32 cellular contexts compared by ENCODE assay signal in genomic region chr11:102491969-102492368, GRCh38. TPM values are rescaled to one million over a fixed set of nuclear protein-coding genes. Genes with fewer than 3 reads are reported as not detected.
"Had no signal": no experiment of that assay in that cellular context is flagged by ENCODE, and none has a peak within 500 bp of the region (broad histone marks: within the 10 kb centered on the region; RNA-seq: fewer than 3 reads in every experiment).

No MANE protein-coding gene starts in this region.

- DNase-seq: activated B cell treated with CpG ODN at 0.5 μM for 24 hours; activated CD4-positive, alpha-beta T cell treated with anti-CD3 and anti-CD28 coated beads, Interleukin-2, amount 10 ng/mL, durations not matched to agents 24 days and 14 days; activated CD4-positive, alpha-beta T cell treated with anti-CD3 and anti-CD28 coated beads, Interleukin-2, amount 50 U/mL, for 4 hours; activated CD4-positive, CD25-positive, alpha-beta regulatory T cell treated with anti-CD3 and anti-CD28 coated beads, Interleukin-2, amount 50 U/mL, for 72 hours; activated CD8-positive, alpha-beta memory T cell treated with anti-CD3 and anti-CD28 coated beads, Interleukin-2, amount 50 U/mL, for 4 hours; activated effector memory CD4-positive, alpha-beta T cell treated with Interleukin-2 at 50 U/mL for 16 hours; activated naive CD4-positive, alpha-beta T cell treated with anti-CD3 and anti-CD28 coated beads, Interleukin-2, amount 50 U/mL, for 16 hours; activated T-cell treated with anti-CD3 and anti-CD28 coated beads for 4 hours; activated T-cell treated with anti-CD3 and anti-CD28 coated beads, Interleukin-2, amount 50 U/mL, for 4 hours; anterior cingulate cortex; caudate nucleus; cerebellar nuclear complex; NCI-H1105; NCI-H1436; NCI-H1694 treated with DMSO at 0.1 percent for 48 hours; NCI-H2029; NCI-H345; NCI-H524 treated with DMSO at 0.1 percent for 48 hours; PC-3; SIG-M5; T-cell; T-helper 17 cell had no signal

- H3K27me3 Mint-ChIP-seq: activated B cell treated with CpG ODN at 0.5 μM for 24 hours had no signal

- H3K4me3 Mint-ChIP-seq: activated B cell treated with CpG ODN at 0.5 μM for 24 hours; activated CD4-positive, alpha-beta T cell treated with anti-CD3 and anti-CD28 coated beads, Interleukin-2, amount 10 ng/mL, durations not matched to agents 24 days and 14 days; activated T-cell treated with anti-CD3 and anti-CD28 coated beads, Interleukin-2, amount 50 U/mL, for 4 hours; activated T-helper 1 cell treated with anti-CD3 and anti-CD28 coated beads, Interleukin-12 subunit alpha, Interleukin-12 subunit beta, Interleukin-2, Interleukin-4 antibody, amounts not matched to agents 30 ng/mL and 10 ng/mL and 1 ng/mL, durations not matched to agents 14 hours and 24 hours and 36 hours; brain; T-cell; T-helper 17 cell had no signal

- H3K4me3 ChIP-seq: K562 had no signal

- H3K27ac ChIP-seq: RWPE1, VCaP had no signal

- H3K27ac Mint-ChIP-seq: activated B cell treated with CpG ODN at 0.5 μM for 24 hours; activated CD4-positive, alpha-beta T cell treated with anti-CD3 and anti-CD28 coated beads, Interleukin-2, amount 10 ng/mL, durations not matched to agents 24 days and 14 days; activated T-helper 1 cell treated with anti-CD3 and anti-CD28 coated beads, Interleukin-12 subunit alpha, Interleukin-12 subunit beta, Interleukin-2, Interleukin-4 antibody, amounts not matched to agents 30 ng/mL and 10 ng/mL and 1 ng/mL, durations not matched to agents 14 hours and 24 hours and 36 hours; brain; T-helper 17 cell had no signal

- H3K36me3 Mint-ChIP-seq: brain, T-cell had no signal

- ATAC-seq: activated T-cell treated with anti-CD3 and anti-CD28 coated beads, Interleukin-2, amount 50 U/mL, for 4 hours; K562; PC-3; Right ventricle myocardium inferior; SK-N-SH treated with all-trans-retinoic acid at 6 μM for 48 hours; T-cell; T-helper 17 cell had no signal

- H3K9me3 Mint-ChIP-seq: activated B cell treated with CpG ODN at 0.5 μM for 24 hours; activated CD4-positive, alpha-beta T cell treated with anti-CD3 and anti-CD28 coated beads, Interleukin-2, amount 10 ng/mL, durations not matched to agents 24 days and 14 days; activated T-cell treated with anti-CD3 and anti-CD28 coated beads, Interleukin-2, amount 50 U/mL, for 4 hours; activated T-helper 1 cell treated with anti-CD3 and anti-CD28 coated beads, Interleukin-12 subunit alpha, Interleukin-12 subunit beta, Interleukin-2, Interleukin-4 antibody, amounts not matched to agents 30 ng/mL and 10 ng/mL and 1 ng/mL, durations not matched to agents 14 hours and 24 hours and 36 hours; brain; T-cell had no signal

RNA-seq across cellular contexts. Expression of gene MMP7, which starts 38.6 kb away (rescaled TPM):
- total RNA-seq: activated B cell treated with CpG ODN at 0.5 μM for 24 hours; activated CD4-positive, alpha-beta T cell treated with anti-CD3 and anti-CD28 coated beads, Interleukin-2, amount 10 ng/mL, durations not matched to agents 24 days and 14 days; activated T-helper 1 cell treated with anti-CD3 and anti-CD28 coated beads, Interleukin-12 subunit alpha, Interleukin-12 subunit beta, Interleukin-2, Interleukin-4 antibody, amounts not matched to agents 30 ng/mL and 10 ng/mL and 1 ng/mL, durations not matched to agents 14 hours and 24 hours and 36 hours; bronchial epithelial cell; MCF 10A; Right ventricle myocardium inferior; SK-MEL-5; T-helper 17 cell had no signal
- polyA plus RNA-seq: K562 had no signal
